ENCODE assay signal across 22 cellular contexts in genomic region chr12:64700532-64700931, GRCh38. TPM values are rescaled to one million over a fixed set of nuclear protein-coding genes. Genes with fewer than 3 reads are reported as not detected.
A peak's percentile ranks its signal among the peaks of the same experiment; 100 is the strongest.
DNase-seq lines count a peak whose midpoint lies in the region; ATAC-seq, FAIRE-seq and TF ChIP-seq lines count a peak whose summit lies in the region.
"Had no signal": no experiment of that assay in that cellular context is flagged by ENCODE, and none has a peak within 500 bp of the region (broad histone marks: within the 10 kb centered on the region; RNA-seq: fewer than 3 reads in every experiment).

No MANE protein-coding gene starts in this region.

- H3K27me3 ChIP-seq in H1 (replicated peaks in 1 of 4; ENCODE audit: control insufficient read depth in 3 of 4, extremely low read depth in 1 of 4, insufficient read depth in 3 of 4, low read length in 3 of 4), result no peaks in the 10 kb centered on the region
- H3K27me3 ChIP-seq: cardiac muscle cell, heart left ventricle, right atrium auricular region had no signal

- H2AK5ac ChIP-seq in H1 (ENCODE audit: low read depth, low read length), result no peak overlapping the region

- TF ChIP-seq CTCF in activated B cell treated with CpG ODN at 0.5 μM for 24 hours (IDR thresholded peaks at IDR 0.05) (no peak), H1 (IDR thresholded peaks at IDR 0.05; ENCODE audit: control extremely low read depth in 1 of 3, insufficient read depth in 1 of 3, low read depth in 1 of 3, low read length in 3 of 3) (no peak)

- H3K4me1 Mint-ChIP-seq in activated T-cell treated with anti-CD3 and anti-CD28 coated beads, Interleukin-2, amount 50 U/mL, for 72 hours (ENCODE audit: low read depth), result peaks cover 36% of the 10 kb centered on the region
- peaks cover 23% of the 10 kb centered on the region for H3K4me1 Mint-ChIP-seq in activated B cell treated with CpG ODN at 0.5 μM for 24 hours
- peaks cover 50% of the 10 kb centered on the region for H3K4me1 Mint-ChIP-seq in stimulated activated naive CD8-positive, alpha-beta T cell treated with anti-CD3 and anti-CD28 coated beads, Interleukin-15, Interleukin-2, amounts not matched to agents 100 ng/mL and 50 ng/mL, for 24 hours (ENCODE audit: low read depth)

- H3K79me2 ChIP-seq in H1 (ENCODE audit: control insufficient read depth in 1 of 2, insufficient read depth in 2 of 2, low read length in 2 of 2), result 0 out of 4 replicates have a peak, but pooled peaks cover 0 to 4% of the 10 kb centered on the region in 2 experiments

- POLR2A ChIA-PET in activated B cell treated with CpG ODN at 0.5 μM for 24 hours (lab: Charles Lee) (no interaction called here), H1 (lab: Charles Lee; ENCODE audit: partially characterized antibody) (no interaction called here)

- FAIRE-seq in H1 (lab: Jason Lieb, UNC), result no peak
- FAIRE-seq: GM12892, HTR-8/SVneo, islet of Langerhans had no signal

- H2AFZ ChIP-seq in H1 (ENCODE audit: low read length), result no peak overlapping the region

- no peak overlapping the region for H3K4ac ChIP-seq in H1 (replicated peaks; ENCODE audit: insufficient read length, low read depth, low read length)

- H3K36me3 ChIP-seq in H1 (ENCODE audit: control insufficient read depth in 2 of 4, insufficient read depth in 4 of 4, low read length in 3 of 4), result peaks cover 0 to 3% (median 0%) of the 10 kb centered on the region in 4 experiments; a peak in 1 of 8 replicates
- H3K36me3 ChIP-seq: cardiac muscle cell had no signal

- peaks cover 0 to 2% of the 10 kb centered on the region in 2 experiments for H4K20me1 ChIP-seq in H1 (replicated peaks in 1 of 2; ENCODE audit: control insufficient read depth in 1 of 2, insufficient read depth in 2 of 2, low read length in 2 of 2)

- H3K4me2 ChIP-seq in H1 (ENCODE audit: insufficient read depth in 1 of 2, low read depth in 2 of 2, low read length in 2 of 2), result no peak overlapping the region

- H2BK12ac ChIP-seq in H1 (ENCODE audit: low read depth, low read length), result no peak overlapping the region

- intact Hi-C loops in activated B cell treated with CpG ODN at 0.5 μM for 24 hours (cut with micrococcal nuclease), result no loop called here

- no peaks in the 10 kb centered on the region for H3K9me3 Mint-ChIP-seq in activated T-cell treated with anti-CD3 and anti-CD28 coated beads, Interleukin-2, amount 50 U/mL, for 72 hours
- no peaks in the 10 kb centered on the region for H3K9me3 Mint-ChIP-seq in activated B cell treated with CpG ODN at 0.5 μM for 24 hours
- no peaks in the 10 kb centered on the region for H3K9me3 Mint-ChIP-seq in stimulated activated naive CD8-positive, alpha-beta T cell treated with anti-CD3 and anti-CD28 coated beads, Interleukin-15, Interleukin-2, amounts not matched to agents 100 ng/mL and 50 ng/mL, for 24 hours

- H3K4me3 Mint-ChIP-seq in activated T-cell treated with anti-CD3 and anti-CD28 coated beads, Interleukin-2, amount 50 U/mL, for 72 hours, result peak overlapping the region; percentile 33 to 71
- H3K4me3 Mint-ChIP-seq in activated B cell treated with CpG ODN at 0.5 μM for 24 hours, result no peak overlapping the region
- peak overlapping the region; percentile 35 for H3K4me3 Mint-ChIP-seq in stimulated activated naive CD8-positive, alpha-beta T cell treated with anti-CD3 and anti-CD28 coated beads, Interleukin-15, Interleukin-2, amounts not matched to agents 100 ng/mL and 50 ng/mL, for 24 hours

- 79% methylated on average over 1 of the region's 1 CpG; no CpG with 5 or more reads in 1 of the 2 experiments for WGBS in H1 (ENCODE audit: extremely low coverage in 1 of 2, insufficient coverage in 1 of 2, insufficient read length in 1 of 2, insufficient replicate concordance in 2 of 2, low coverage in 1 of 2, low lambda C conversion rate in 2 of 2, missing lambda C conversion rate in 1 of 2), 2 experiments

- H3K79me1 ChIP-seq in H1 (ENCODE audit: low read depth, low read length), result no peaks in the 10 kb centered on the region

- no peak overlapping the region for H3K18ac ChIP-seq in H1 (ENCODE audit: extremely low read depth, low read length)

- no peak overlapping the region for H2BK15ac ChIP-seq in H1 (ENCODE audit: low read length)

- no peak overlapping the region for H3K4me3 ChIP-seq in H1 (ENCODE audit: extremely low read depth in 1 of 4, insufficient read depth in 2 of 4, low read depth in 3 of 4, low read length in 4 of 4)
- H3K4me3 ChIP-seq: cardiac muscle cell, heart left ventricle, right atrium auricular region had no signal

- no peaks in the 10 kb centered on the region for H3K27me3 Mint-ChIP-seq in activated T-cell treated with anti-CD3 and anti-CD28 coated beads, Interleukin-2, amount 50 U/mL, for 72 hours (ENCODE audit: low read depth)
- no peaks in the 10 kb centered on the region for H3K27me3 Mint-ChIP-seq in activated B cell treated with CpG ODN at 0.5 μM for 24 hours
- no peaks in the 10 kb centered on the region for H3K27me3 Mint-ChIP-seq in stimulated activated naive CD8-positive, alpha-beta T cell treated with anti-CD3 and anti-CD28 coated beads, Interleukin-15, Interleukin-2, amounts not matched to agents 100 ng/mL and 50 ng/mL, for 24 hours

- H3K56ac ChIP-seq in H1 (replicated peaks; ENCODE audit: insufficient read length, low read depth, low read length), result peak overlapping the region; percentile 49

- no peak overlapping the region for H3K9ac ChIP-seq in H1 (replicated peaks in 1 of 4; ENCODE audit: extremely low read depth in 1 of 4, low read depth in 3 of 4, low read length in 3 of 4)

- H2BK20ac ChIP-seq in H1 (ENCODE audit: low read length), result no peak overlapping the region

- H4K91ac ChIP-seq in H1 (replicated peaks; ENCODE audit: insufficient read length, low read length), result no peak overlapping the region

- H3K9me3 ChIP-seq in H1 (ENCODE audit: insufficient read depth in 2 of 2, low read depth in 1 of 2, low read length in 1 of 2), result no peaks in the 10 kb centered on the region
- H3K9me3 ChIP-seq: heart left ventricle, right atrium auricular region had no signal

- TF ChIP-seq RAD21 in H1 (IDR thresholded peaks at IDR 0.05 in 1 of 2, conservative IDR thresholded peaks at IDR 0.05 in 1 of 2; ENCODE audit: low read depth in 2 of 2, low read length in 2 of 2), result no peak

- no peaks in the 10 kb centered on the region for H3K23me2 ChIP-seq in H1 (ENCODE audit: low read depth, low read length)

- no peak for TF ChIP-seq POLR2A in H1 (IDR thresholded peaks at IDR 0.05; ENCODE audit: control extremely low read depth in 1 of 2, low read depth in 2 of 2, low read length in 2 of 2)

- no peak for TF ChIP-seq EP300 in H1 (IDR thresholded peaks at IDR 0.05; ENCODE audit: borderline replicate concordance in 1 of 2, low read depth in 2 of 2, low read length in 2 of 2)

- no peak overlapping the region for H4K8ac ChIP-seq in H1 (ENCODE audit: extremely low read depth, insufficient read depth, low read length)

- no peak overlapping the region for H2BK120ac ChIP-seq in H1 (replicated peaks; ENCODE audit: low read depth, low read length)

- peak overlapping the region; percentile 94 for H3K27ac Mint-ChIP-seq in activated T-cell treated with anti-CD3 and anti-CD28 coated beads, Interleukin-2, amount 50 U/mL, for 72 hours
- peak overlapping the region; percentile 41 for H3K27ac Mint-ChIP-seq in activated B cell treated with CpG ODN at 0.5 μM for 24 hours
- H3K27ac Mint-ChIP-seq in stimulated activated naive CD8-positive, alpha-beta T cell treated with anti-CD3 and anti-CD28 coated beads, Interleukin-15, Interleukin-2, amounts not matched to agents 100 ng/mL and 50 ng/mL, for 24 hours, result peak overlapping the region; percentile 87

- H3K23ac ChIP-seq in H1 (ENCODE audit: insufficient read length), result no peak overlapping the region

- peaks cover 0 to 2% (median 2%) of the 10 kb centered on the region in 4 experiments; a peak in 3 of 7 replicates for H3K4me1 ChIP-seq in H1 (replicated peaks in 1 of 4; ENCODE audit: control insufficient read depth in 3 of 4, insufficient read depth in 4 of 4, low read length in 3 of 4)

- no peak overlapping the region for H3K27ac ChIP-seq in H1 (ENCODE audit: low read depth, low read length)
- H3K27ac ChIP-seq: cardiac muscle cell, right atrium auricular region had no signal

- H4K5ac ChIP-seq in H1 (ENCODE audit: insufficient read length, low read depth, low read length), result no peak overlapping the region

- ATAC-seq in activated T-cell treated with anti-CD3 and anti-CD28 coated beads, Interleukin-2, amount 50 U/mL, for 72 hours (replicated peaks in 1 of 2), result peak; percentile 72 to 79
- ATAC-seq in activated B cell treated with CpG ODN at 0.5 μM for 24 hours (ENCODE audit: low read depth) (no peak), HG02798 (IDR thresholded peaks at IDR 0.05; ENCODE audit: poor library complexity, unreplicated experiment) (no peak)

- H2BK5ac ChIP-seq in H1 (ENCODE audit: low read depth, low read length), result no peak overlapping the region

- DNase-seq in activated T-cell treated with anti-CD3 and anti-CD28 coated beads, Interleukin-2, amount 50 U/mL, for 72 hours, result no peak
- DNase-seq in activated T-cell treated with anti-CD3 and anti-CD28 coated beads for 4 hours, result no peak
- no peak for DNase-seq in activated B cell treated with CpG ODN at 0.5 μM for 24 hours
- no peak for DNase-seq in H1 (ENCODE audit: low read depth in 1 of 2, low spot score in 2 of 2)
- no peak for DNase-seq in NCI-H1092 (lab: John Stamatoyannopoulos, UW)
- no peak for DNase-seq in islet precursor cell
- DNase-seq: activated CD8-positive, alpha-beta memory T cell treated with anti-CD3 and anti-CD28 coated beads for 24 hours; effector CD8-positive, alpha-beta T cell; GDM1; GOT3; heart left ventricle; mesenchymal stem cell; NCI-H187 treated with DMSO at 0.1 percent for 48 hours; NCI-H510A treated with DMSO at 0.1 percent for 48 hours; substantia nigra had no signal

- no peak overlapping the region for H3K14ac ChIP-seq in H1 (ENCODE audit: insufficient read length)

- peaks cover 6 to 12% of the 10 kb centered on the region in 2 donors for H3K36me3 Mint-ChIP-seq in activated T-cell treated with anti-CD3 and anti-CD28 coated beads, Interleukin-2, amount 50 U/mL, for 72 hours (ENCODE audit: insufficient read depth in 2 of 2)
- H3K36me3 Mint-ChIP-seq in activated B cell treated with CpG ODN at 0.5 μM for 24 hours (ENCODE audit: low read depth), result peaks cover 56% of the 10 kb centered on the region
- H3K36me3 Mint-ChIP-seq in stimulated activated naive CD8-positive, alpha-beta T cell treated with anti-CD3 and anti-CD28 coated beads, Interleukin-15, Interleukin-2, amounts not matched to agents 100 ng/mL and 50 ng/mL, for 24 hours (ENCODE audit: low read depth), result peaks cover 41% of the 10 kb centered on the region

- CTCF ChIA-PET in activated B cell treated with CpG ODN at 0.5 μM for 24 hours (lab: Charles Lee), result interaction anchor here (0.8 to 1.7 kb wide), 2 partner anchors 10 to 150 kb away, joined by 3 to 5 read pairs; no protein-coding TSS in a partner anchor
- CTCF ChIA-PET in H1 (lab: Charles Lee; ENCODE audit: partially characterized antibody), result interaction anchor here (1.0 to 9.1 kb wide), 5 partner anchors 9 to 150 kb away, joined by 3 to 132 read pairs (median 4); no protein-coding TSS in a partner anchor

RNA-seq across cellular contexts. Expression of gene GNS, which starts 58.7 kb away (rescaled TPM):
- total RNA-seq in activated T-cell treated with anti-CD3 and anti-CD28 coated beads, Interleukin-2, amount 50 U/mL, for 72 hours, result 10 to 100 TPM; 26.0 to 40.8 TPM
- 16.3 and 17.7 TPM in 2 replicates for total RNA-seq in activated B cell treated with CpG ODN at 0.5 μM for 24 hours
- total RNA-seq in H1 (2021; fragmentation: NEBNext Ultra II Directional; extraction: Animal tissue kit (Norgen Biotek cat#: 25700)), result 27.2 and 28.5 TPM in 2 replicates
- polyA plus RNA-seq in H1 (2011; rRNA removed), result 13.5 and 16.0 TPM in 2 replicates
- polyA plus RNA-seq in H1 (2011; cell fraction: cytosol; rRNA removed), result 16.5 TPM
- polyA plus RNA-seq in H1 (2011; cell fraction: nucleus; rRNA removed), result 13.6 TPM
- polyA plus RNA-seq in H1 (2012, experiment 1 of 2), result 13.5 to 19.9 TPM (median 17.9 TPM) in 4 replicates
- polyA plus RNA-seq in H1 (2012, experiment 2 of 2), result 4.2 TPM
- 31.6 TPM for polyA plus RNA-seq in H1 (2013, experiment 1 of 2)
- 33.1 TPM for polyA plus RNA-seq in H1 (2013, experiment 2 of 2)
- polyA minus RNA-seq in H1 (2011; rRNA and poly(A)+ RNA removed), result 46.9 and 106 TPM in 2 replicates
- polyA minus RNA-seq in H1 (2011; cell fraction: cytosol; rRNA and poly(A)+ RNA removed), result 36.0 TPM
- polyA minus RNA-seq in H1 (2011; cell fraction: nucleus; rRNA and poly(A)+ RNA removed), result 18.6 TPM

Comparison
In these comparisons a context has a peak if more than half of its experiments do, and no peak if none do; other contexts are left out.
1. ATAC-seq: peak in activated T-cell treated with anti-CD3 and anti-CD28 coated beads, Interleukin-2, amount 50 U/mL, for 72 hours (2 of 2); none in activated B cell treated with CpG ODN at 0.5 μM for 24 hours (single experiment) and HG02798 (single experiment).
2. H3K27ac Mint-ChIP-seq: peak in every context shown above with its lines; median percentile 94 in activated T-cell treated with anti-CD3 and anti-CD28 coated beads, Interleukin-2, amount 50 U/mL, for 72 hours; 87 in stimulated activated naive CD8-positive, alpha-beta T cell treated with anti-CD3 and anti-CD28 coated beads, Interleukin-15, Interleukin-2, amounts not matched to agents 100 ng/mL and 50 ng/mL, for 24 hours; 41 in activated B cell treated with CpG ODN at 0.5 μM for 24 hours.